8 cellular contexts compared by ENCODE assay signal in genomic region chr6:70566751-70567382, GRCh38. TPM values are rescaled to one million over a fixed set of nuclear protein-coding genes. Genes with fewer than 3 reads are reported as not detected.
DNase-seq lines count a peak whose midpoint lies in the region; ATAC-seq and TF ChIP-seq lines count a peak whose summit lies in the region.

TSS of gene SDHAF4 (plus strand) at chr6:70566930. CDS start at chr6:70566941, 11 bp downstream.

- no peak for TF ChIP-seq CTCF in GM10266 (IDR thresholded peaks at IDR 0.05; ENCODE audit: control insufficient read depth, insufficient read depth, low read depth, missing control alignments)
- no peak for TF ChIP-seq CTCF in omental fat pad (IDR thresholded peaks at IDR 0.05)

- peaks cover 19% of the 10 kb centered on the region for H3K4me1 Mint-ChIP-seq in activated naive CD4-positive, alpha-beta T cell treated with anti-CD3 and anti-CD28 coated beads, Interleukin-2, amount 50 U/mL, for 24 hours

- H3K27ac Mint-ChIP-seq in activated naive CD4-positive, alpha-beta T cell treated with anti-CD3 and anti-CD28 coated beads, Interleukin-2, amount 50 U/mL, for 24 hours: peak within 1 kb of the TSS; percentile 92

- H3K27me3 Mint-ChIP-seq in activated naive CD4-positive, alpha-beta T cell treated with anti-CD3 and anti-CD28 coated beads, Interleukin-2, amount 50 U/mL, for 24 hours: no peaks in the 10 kb centered on the region

- no peaks in the 10 kb centered on the region for H3K9me3 ChIP-seq in SK-N-MC (ENCODE audit: low read depth, low read length)

- H3K36me3 ChIP-seq in SK-N-MC (ENCODE audit: insufficient read depth, low read length): peaks cover 21% of the 10 kb centered on the region

- no peaks in the 10 kb centered on the region for H3K9me3 Mint-ChIP-seq in activated naive CD4-positive, alpha-beta T cell treated with anti-CD3 and anti-CD28 coated beads, Interleukin-2, amount 50 U/mL, for 24 hours

- peak within 1 kb of the TSS; percentile 94 for H3K9ac ChIP-seq in SK-N-MC (ENCODE audit: insufficient read length)

- H3K4me3 Mint-ChIP-seq in activated naive CD4-positive, alpha-beta T cell treated with anti-CD3 and anti-CD28 coated beads, Interleukin-2, amount 50 U/mL, for 24 hours: peak within 1 kb of the TSS; percentile 89

- peaks cover 4% of the 10 kb centered on the region for H3K36me3 Mint-ChIP-seq in activated naive CD4-positive, alpha-beta T cell treated with anti-CD3 and anti-CD28 coated beads, Interleukin-2, amount 50 U/mL, for 24 hours

- DNase-seq in GM10266 (ENCODE audit: extremely low spot score): peak; percentile 94
- peak; percentile 65 for DNase-seq in NCI-H1048 (lab: John Stamatoyannopoulos, UW)
- peak; percentile 26 for DNase-seq in SK-N-MC (ENCODE audit: low read depth, low spot score)
- peak; percentile 94 for DNase-seq in glomerular visceral epithelial cell (ENCODE audit: extremely low spot score)
- peak; percentile 73 for DNase-seq in omental fat pad (ENCODE audit: low spot score)

- H3K4me3 ChIP-seq in SK-N-MC: peak within 1 kb of the TSS; percentile 89

- H3K27ac ChIP-seq in SK-N-MC (peak within 1 kb of the TSS; percentile 62), temporal lobe (ENCODE audit: low read depth, low read length) (peak within 1 kb of the TSS; percentile 66)

- ATAC-seq in HG02588 (IDR thresholded peaks at IDR 0.05; ENCODE audit: unreplicated experiment) (peak; percentile 99), omental fat pad (ENCODE audit: low FRiP score) (peak; percentile 98)

RNA-seq across cellular contexts. Expression of gene SDHAF4, which starts in this region (rescaled TPM):
- 1 to 10 TPM; 2.6 to 9.4 (median 7.3) TPM for total RNA-seq in omental fat pad
- total RNA-seq in temporal lobe: 18.2 TPM

Comparison
In these comparisons a context has a peak if more than half of its experiments do, and no peak if none do; other contexts are left out.
1. Peak in every context shown above with its lines: DNase-seq, ATAC-seq, H3K4me3 ChIP-seq and H3K27ac ChIP-seq.
2. DNase-seq: peak in every context shown above with its lines; median percentile 94 in GM10266; 94 in glomerular visceral epithelial cell; 73 in omental fat pad; 65 in NCI-H1048; 26 in SK-N-MC.